Comparison of ENCODE assay signal across 18 cellular contexts in the genomic region with DNA sequence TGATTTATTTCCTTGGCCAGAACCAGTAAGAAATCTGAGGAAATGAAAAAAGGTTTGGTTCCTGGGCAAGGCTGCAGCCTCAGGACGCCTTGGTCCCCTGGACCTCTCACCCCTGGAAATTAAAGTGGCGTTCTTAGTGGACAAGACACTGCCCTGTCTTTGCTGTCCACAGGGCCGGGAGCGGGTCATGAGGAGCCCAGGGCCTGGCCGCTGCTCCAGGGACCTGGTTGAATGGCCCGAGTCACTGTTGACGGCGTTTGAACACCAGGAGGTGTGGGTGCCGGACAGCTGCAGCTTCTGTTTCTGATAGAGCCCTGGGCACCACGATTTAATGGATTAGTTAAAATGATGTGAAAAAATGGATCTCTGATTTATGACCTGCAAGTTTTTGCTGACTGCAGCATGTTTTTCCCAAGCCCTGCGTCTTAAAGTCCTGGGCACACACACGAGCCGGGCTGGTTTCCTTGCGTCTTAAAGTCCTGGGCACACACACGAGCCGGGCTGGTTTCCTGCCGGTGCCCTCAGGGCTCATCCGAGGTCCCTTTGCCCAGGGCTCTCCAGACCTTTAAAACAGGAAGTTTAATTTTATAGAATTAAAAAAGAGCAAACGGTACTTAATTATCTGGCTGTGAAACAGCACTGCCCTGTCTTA.
A peak's percentile ranks its signal among the peaks of the same experiment; 100 is the strongest.
DNase-seq lines count a peak whose midpoint lies in the region; ATAC-seq and TF ChIP-seq lines count a peak whose summit lies in the region.
"Had no signal": no experiment of that assay in that cellular context is flagged by ENCODE, and none has a peak within 500 bp of the region (broad histone marks: within the 10 kb centered on the region; RNA-seq: fewer than 3 reads in every experiment).

No MANE protein-coding gene starts in this region.

- no peak overlapping the region for H3K4me3 Mint-ChIP-seq in natural killer cell treated with Interleukin-12 subunit alpha and Interleukin-12 subunit beta and Interleukin-15 and Interleukin-18, amount 100 ng/mL, for 72 hours
- H3K4me3 Mint-ChIP-seq in natural killer cell: no peak overlapping the region
- H3K4me3 Mint-ChIP-seq: HFFc6 had no signal

- no peaks in the 10 kb centered on the region for H3K9me3 ChIP-seq in mucosa of descending colon

- in situ Hi-C loops in GM13976 (cut with MboI; ENCODE audit: low sequenced_read_pairs, unreplicated experiment): no loop called here

- DNase-seq in natural killer cell treated with Interleukin-12 subunit alpha and Interleukin-12 subunit beta and Interleukin-15 and Interleukin-18, amount 100 ng/mL, for 72 hours (ENCODE audit: low spot score): peak; percentile 49
- DNase-seq in natural killer cell (no peak), mucosa of descending colon (peak in 2 of 3 donors; percentile 14 to 26), GM13976 (ENCODE audit: low spot score) (no peak), NOMO-1 treated with dmso at 0.1 percent for 144 hours (lab: John Stamatoyannopoulos, UW; ENCODE audit: unreplicated experiment) (no peak)
- DNase-seq: H7, HFFc6, NCI-H1092, NCI-H146, NCI-H2029 treated with DMSO at 0.1 percent for 48 hours, NCI-H2171, NCI-H526 had no signal

- no peaks in the 10 kb centered on the region for H3K4me1 ChIP-seq in mucosa of descending colon (ENCODE audit: low read depth)

- no peak for TF ChIP-seq CTCF in natural killer cell (IDR thresholded peaks at IDR 0.05)
- no peak for TF ChIP-seq CTCF in VCaP (conservative IDR thresholded peaks at IDR 0.05)
- TF ChIP-seq CTCF in mucosa of descending colon (IDR thresholded peaks at IDR 0.05): no peak
- no peak for TF ChIP-seq CTCF in GM13976 (IDR thresholded peaks at IDR 0.05; ENCODE audit: borderline replicate concordance, control extremely low read depth, extremely low read depth, insufficient read depth, missing control alignments)

- no peaks in the 10 kb centered on the region for H3K4me1 Mint-ChIP-seq in natural killer cell treated with Interleukin-12 subunit alpha and Interleukin-12 subunit beta and Interleukin-15 and Interleukin-18, amount 100 ng/mL, for 72 hours (ENCODE audit: low read depth in 2 of 2)
- no peaks in the 10 kb centered on the region for H3K4me1 Mint-ChIP-seq in natural killer cell

- no peak for ATAC-seq in natural killer cell treated with Interleukin-12 subunit alpha and Interleukin-12 subunit beta and Interleukin-15 and Interleukin-18, amount 100 ng/mL, for 72 hours
- ATAC-seq in natural killer cell (no peak), mucosa of descending colon (no peak), GM21576 (IDR thresholded peaks at IDR 0.05; ENCODE audit: unreplicated experiment) (no peak)
- ATAC-seq: Panc1 had no signal

- H3K36me3 ChIP-seq in mucosa of descending colon (ENCODE audit: low read depth): no peaks in the 10 kb centered on the region

- H3K9me3 Mint-ChIP-seq in natural killer cell treated with Interleukin-12 subunit alpha and Interleukin-12 subunit beta and Interleukin-15 and Interleukin-18, amount 100 ng/mL, for 72 hours: no peaks in the 10 kb centered on the region
- H3K9me3 Mint-ChIP-seq in natural killer cell: no peaks in the 10 kb centered on the region

- no peak overlapping the region for H3K4me3 ChIP-seq in mucosa of descending colon
- H3K4me3 ChIP-seq: SK-N-MC had no signal

- peak overlapping the region; percentile 43 for H3K27ac ChIP-seq in VCaP
- H3K27ac ChIP-seq: C4-2B, KMS-11, SK-N-MC had no signal

- intact Hi-C loops in natural killer cell (cut with micrococcal nuclease): no loop called here
- intact Hi-C loops in mucosa of descending colon (cut with DNase I, micrococcal nuclease): no loop called here

- H3K36me3 Mint-ChIP-seq in natural killer cell treated with Interleukin-12 subunit alpha and Interleukin-12 subunit beta and Interleukin-15 and Interleukin-18, amount 100 ng/mL, for 72 hours: no peaks in the 10 kb centered on the region
- no peaks in the 10 kb centered on the region for H3K36me3 Mint-ChIP-seq in natural killer cell

- no peaks in the 10 kb centered on the region for H3K27me3 Mint-ChIP-seq in natural killer cell treated with Interleukin-12 subunit alpha and Interleukin-12 subunit beta and Interleukin-15 and Interleukin-18, amount 100 ng/mL, for 72 hours
- H3K27me3 Mint-ChIP-seq in natural killer cell (ENCODE audit: low read depth in 2 of 2): no peaks in the 10 kb centered on the region

- no peak overlapping the region for H3K27ac Mint-ChIP-seq in natural killer cell treated with Interleukin-12 subunit alpha and Interleukin-12 subunit beta and Interleukin-15 and Interleukin-18, amount 100 ng/mL, for 72 hours
- no peak overlapping the region for H3K27ac Mint-ChIP-seq in natural killer cell
- H3K27ac Mint-ChIP-seq: HFFc6 had no signal

Comparison
In these comparisons a context has a peak if more than half of its experiments do, and no peak if none do; other contexts are left out.
1. DNase-seq: peak in natural killer cell treated with Interleukin-12 subunit alpha and Interleukin-12 subunit beta and Interleukin-15 and Interleukin-18, amount 100 ng/mL, for 72 hours (single experiment) and mucosa of descending colon (2 of 3); none in natural killer cell (single experiment), GM13976 (single experiment) and NOMO-1 treated with dmso at 0.1 percent for 144 hours (single experiment).